ENCODE assay signal across 8 cellular contexts in genomic region chr6:158290040-158290439, GRCh38. TPM values are rescaled to one million over a fixed set of nuclear protein-coding genes. Genes with fewer than 3 reads are reported as not detected.
DNase-seq lines count a peak whose midpoint lies in the region; ATAC-seq, FAIRE-seq and TF ChIP-seq lines count a peak whose summit lies in the region.

No MANE protein-coding gene starts in this region.

- H3F3A ChIP-seq in PC-9 (ENCODE audit: insufficient read depth, low read depth), result peaks cover 3% of the 10 kb centered on the region; the same call in 1 of the 2 replicates

- H3K4me1 ChIP-seq in PC-9 (replicated peaks; ENCODE audit: insufficient read depth), result no peaks in the 10 kb centered on the region
- H3K4me1 ChIP-seq in pancreas, result peaks cover 0 to 5% (median 0%) of the 10 kb centered on the region in 3 donors

- H3K36me3 ChIP-seq in PC-9 (ENCODE audit: low read depth) (no peaks in the 10 kb centered on the region), pancreas (no peaks in the 10 kb centered on the region)

- no peaks in the 10 kb centered on the region for H3K9me3 Mint-ChIP-seq in activated naive CD4-positive, alpha-beta T cell treated with anti-CD3 and anti-CD28 coated beads, Interleukin-2, amount 10 ng/mL, durations not matched to agents 7 days and 5 days

- H3K36me3 Mint-ChIP-seq in activated naive CD4-positive, alpha-beta T cell treated with anti-CD3 and anti-CD28 coated beads, Interleukin-2, amount 10 ng/mL, durations not matched to agents 7 days and 5 days, result peaks cover 14% of the 10 kb centered on the region

- H4K20me1 ChIP-seq in PC-9 (ENCODE audit: insufficient read depth), result no peaks in the 10 kb centered on the region

- H3K9me3 ChIP-seq in PC-9 (ENCODE audit: insufficient read depth, low read depth) (no peaks in the 10 kb centered on the region), pancreas (no peaks in the 10 kb centered on the region)

- H3K79me2 ChIP-seq in PC-9 (ENCODE audit: low read depth), result no peaks in the 10 kb centered on the region; the same call in 1 of the 2 replicates

- H3K4me3 ChIP-seq in PC-9 (no peak overlapping the region), pancreas (no peak overlapping the region)

- BruUV-seq in PC-9 (replicated peaks; lab: Mats Ljungman, UMichigan), result no TSS peak

- no peak overlapping the region for H2AFZ ChIP-seq in PC-9

- WGBS in pancreas, 2 donors, result 94 to 96% methylated on average over 3 of the region's 3 CpGs

- TF ChIP-seq CTCF in PC-9 (conservative IDR thresholded peaks at IDR 0.05), result no peak
- no peak for TF ChIP-seq CTCF in pancreas (IDR thresholded peaks at IDR 0.05)

- H3K9me2 ChIP-seq in PC-9 (ENCODE audit: insufficient read depth), result no peaks in the 10 kb centered on the region

- FAIRE-seq in pancreas (lab: Jason Lieb, UNC), result no peak

- H3K4me3 Mint-ChIP-seq in activated naive CD4-positive, alpha-beta T cell treated with anti-CD3 and anti-CD28 coated beads, Interleukin-2, amount 10 ng/mL, durations not matched to agents 7 days and 5 days, result peak overlapping the region; percentile 67

- intact Hi-C loops in PC-9 (cut with micrococcal nuclease; ENCODE audit: unreplicated experiment), result no loop called here
- intact Hi-C loops in left ventricle myocardium superior (cut with micrococcal nuclease), result no loop called here
- intact Hi-C loops in pancreas (cut with DNase I), result no loop called here

- POLR2A ChIA-PET in PC-9 (lab: Charles Lee; ENCODE audit: unreplicated experiment), result no interaction called here

- H3K4me1 Mint-ChIP-seq in activated naive CD4-positive, alpha-beta T cell treated with anti-CD3 and anti-CD28 coated beads, Interleukin-2, amount 10 ng/mL, durations not matched to agents 7 days and 5 days, result peaks cover 55% of the 10 kb centered on the region

- DNase-seq in activated naive CD4-positive, alpha-beta T cell treated with anti-CD3 and anti-CD28 coated beads, Interleukin-2, amount 10 ng/mL, durations not matched to agents 7 days and 5 days, result no peak
- DNase-seq in activated naive CD4-positive, alpha-beta T cell treated with anti-CD3 and anti-CD28 coated beads, Interleukin-2, amount 50 U/mL, for 16 hours, result no peak
- DNase-seq in RPMI8226 (peak; percentile 53), PC-9 (no peak), left ventricle myocardium superior (no peak), D341Med (ENCODE audit: low spot score) (no peak), pancreas (no peak)

- H3K27ac ChIP-seq in PC-9 (no peak overlapping the region), pancreas (no peak overlapping the region)

- H3K4me2 ChIP-seq in PC-9, result no peak overlapping the region

- peaks cover 3% of the 10 kb centered on the region for H3K27me3 Mint-ChIP-seq in activated naive CD4-positive, alpha-beta T cell treated with anti-CD3 and anti-CD28 coated beads, Interleukin-2, amount 10 ng/mL, durations not matched to agents 7 days and 5 days

- ATAC-seq in HG02852 (IDR thresholded peaks at IDR 0.05; ENCODE audit: unreplicated experiment) (peak; percentile 65), left ventricle myocardium superior (no peak), pancreas (no peak)

- CTCF ChIA-PET in activated naive CD4-positive, alpha-beta T cell treated with anti-CD3 and anti-CD28 coated beads, Interleukin-2, amount 10 ng/mL, durations not matched to agents 7 days and 5 days (lab: Charles Lee), result no interaction called here
- CTCF ChIA-PET in PC-9 (lab: Charles Lee), result no interaction called here

- H3K27me3 ChIP-seq in PC-9 (ENCODE audit: insufficient read depth, low read depth), result no peaks in the 10 kb centered on the region
- H3K27me3 ChIP-seq in pancreas, result no peaks in the 10 kb centered on the region

- H3K27ac Mint-ChIP-seq in activated naive CD4-positive, alpha-beta T cell treated with anti-CD3 and anti-CD28 coated beads, Interleukin-2, amount 10 ng/mL, durations not matched to agents 7 days and 5 days, result peak overlapping the region; percentile 92

RNA-seq across cellular contexts. Expression of gene TULP4, which starts 22.2 kb away (rescaled TPM):
- total RNA-seq in PC-9 (2021), result 34.0 and 42.2 TPM in 2 replicates
- total RNA-seq in left ventricle myocardium superior, result 101 TPM
- 10 to 100 TPM; 46.0 to 88.8 (median 58.4) TPM for total RNA-seq in pancreas
- polyA plus RNA-seq in pancreas, result 1 to 10 TPM; 3.1 to 8.1 TPM
